In the genomic region with DNA sequence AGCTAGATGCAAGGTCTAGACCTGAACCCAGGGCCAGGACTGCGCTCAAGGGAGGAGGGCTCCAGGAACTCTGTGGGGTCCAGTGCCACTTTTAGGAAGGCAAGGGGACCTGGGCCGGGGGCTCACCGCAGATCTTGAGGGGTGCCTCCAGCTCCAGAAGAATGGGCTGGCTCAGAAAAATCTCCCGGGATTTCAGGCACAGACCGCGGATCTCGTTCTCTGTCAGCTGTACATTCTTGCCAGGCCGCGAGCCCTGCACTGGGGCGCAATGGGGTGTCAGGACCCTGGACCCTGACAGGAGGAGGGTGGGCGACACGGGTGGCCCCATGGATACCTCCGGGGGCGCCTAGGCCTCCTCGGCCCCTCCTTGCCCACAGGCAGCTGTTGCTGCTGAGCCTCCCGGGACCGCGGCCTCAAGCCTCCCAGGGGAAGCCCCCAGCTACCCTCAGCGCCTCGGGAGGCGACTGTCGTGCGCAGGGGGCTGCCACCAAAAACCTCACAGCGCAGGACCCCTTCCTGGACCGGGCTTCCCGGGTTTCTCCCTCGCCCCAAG, we compare ENCODE assay signal across 1 cellular context.
TF ChIP-seq lines count a peak whose summit lies in the region.

No MANE protein-coding gene starts in this region.

TF ChIP-seq in K562, 482 proteins besides CTCF, POLR2A, EP300 and RAD21 (continued from another document):
- TF ChIP-seq, protein P1, sequence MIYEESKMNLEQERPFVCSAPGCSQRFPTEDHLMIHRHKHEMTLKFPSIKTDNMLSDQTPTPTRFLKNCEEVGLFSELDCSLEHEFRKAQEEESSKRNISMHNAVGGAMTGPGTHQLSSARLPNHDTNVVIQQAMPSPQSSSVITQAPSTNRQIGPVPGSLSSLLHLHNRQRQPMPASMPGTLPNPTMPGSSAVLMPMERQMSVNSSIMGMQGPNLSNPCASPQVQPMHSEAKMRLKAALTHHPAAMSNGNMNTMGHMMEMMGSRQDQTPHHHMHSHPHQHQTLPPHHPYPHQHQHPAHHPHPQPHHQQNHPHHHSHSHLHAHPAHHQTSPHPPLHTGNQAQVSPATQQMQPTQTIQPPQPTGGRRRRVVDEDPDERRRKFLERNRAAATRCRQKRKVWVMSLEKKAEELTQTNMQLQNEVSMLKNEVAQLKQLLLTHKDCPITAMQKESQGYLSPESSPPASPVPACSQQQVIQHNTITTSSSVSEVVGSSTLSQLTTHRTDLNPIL (CRISPR knock-in tag; IDR thresholded peaks at IDR 0.05): no peak
- TF ChIP-seq TEAD4 (IDR thresholded peaks at IDR 0.05; ENCODE audit: low read length) (no peak), TEAD4 (CRISPR knock-in tag; IDR thresholded peaks at IDR 0.05; ENCODE audit: borderline replicate concordance) (no peak), EWSR1 (IDR thresholded peaks at IDR 0.05; ENCODE audit: borderline replicate concordance, low read depth, partially characterized antibody) (no peak), MEF2A (IDR thresholded peaks at IDR 0.05; ENCODE audit: control insufficient read depth, low read depth, low read length) (no peak)
